Comparison of ENCODE assay signal across 22 cellular contexts in the genomic region with DNA sequence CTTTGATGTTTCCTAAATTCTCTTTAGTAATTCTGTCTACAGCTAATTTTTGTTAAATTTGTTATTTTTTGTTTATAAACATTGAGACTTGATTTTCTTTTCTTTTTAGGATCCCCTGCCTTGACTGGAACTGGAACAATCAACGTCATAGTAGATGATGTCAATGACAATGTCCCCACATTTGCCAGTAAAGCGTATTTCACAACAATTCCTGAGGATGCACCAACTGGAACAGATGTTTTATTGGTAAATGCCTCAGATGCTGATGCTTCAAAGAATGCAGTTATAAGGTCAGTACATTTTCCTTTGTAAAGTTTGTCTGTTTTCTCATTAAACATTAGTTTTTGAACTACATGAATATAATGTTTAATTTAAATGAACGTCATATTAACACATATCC.
DNase-seq lines count a peak whose midpoint lies in the region; ATAC-seq and TF ChIP-seq lines count a peak whose summit lies in the region.
"Had no signal": no experiment of that assay in that cellular context is flagged by ENCODE, and none has a peak within 500 bp of the region (broad histone marks: within the 10 kb centered on the region; RNA-seq: fewer than 3 reads in every experiment).

No MANE protein-coding gene starts in this region.

- intact Hi-C loops in left ventricle myocardium superior (cut with micrococcal nuclease): loop anchor here (10.0 kb wide), 1 partner anchor 119 kb away; a partner anchor contains a TSS

- H3K27ac ChIP-seq in suprapubic skin: peak overlapping the region; percentile 62
- H3K27ac ChIP-seq: tibial nerve had no signal

- H3K4me1 ChIP-seq in suprapubic skin: no peaks in the 10 kb centered on the region
- H3K4me1 ChIP-seq: tibial nerve had no signal

- TF ChIP-seq EP300 in suprapubic skin (IDR thresholded peaks at IDR 0.05): no peak

- H3K9me3 ChIP-seq in suprapubic skin: no peaks in the 10 kb centered on the region
- H3K9me3 ChIP-seq: BLaER1 treated with 17β-estradiol and CSF1 and Interleukin-3, amounts not matched to agents 10 nM and 100 nM; tibial nerve had no signal

- H3K4me3 ChIP-seq in cardiac fibroblast (replicated peaks in 1 of 2; ENCODE audit: low read depth in 2 of 2, low read length in 2 of 2) (no peak overlapping the region), suprapubic skin (no peak overlapping the region)
- H3K4me3 ChIP-seq: BLaER1 treated with 17β-estradiol and CSF1 and Interleukin-3, amounts not matched to agents 10 nM and 100 nM; coronary artery; tibial nerve had no signal

- ATAC-seq in left ventricle myocardium superior (peak; percentile 65), GM18511 (IDR thresholded peaks at IDR 0.05; ENCODE audit: unreplicated experiment) (no peak)
- ATAC-seq: activated CD8-positive, alpha-beta memory T cell treated with anti-CD3 and anti-CD28 coated beads, Interleukin-2, amount 10 ng/mL, durations not matched to agents 7 days and 5 days; HepG2; stimulated activated naive CD8-positive, alpha-beta T cell treated with anti-CD3 and anti-CD28 coated beads, Interleukin-15, Interleukin-2, amounts not matched to agents 100 U/mL and 50 U/mL, for 24 hours had no signal

- TF ChIP-seq POLR2A in suprapubic skin (IDR thresholded peaks at IDR 0.05): no peak

- TF ChIP-seq CTCF in cardiac fibroblast (IDR thresholded peaks at IDR 0.05; ENCODE audit: low read depth, low read length): no peak
- no peak for TF ChIP-seq CTCF in suprapubic skin (IDR thresholded peaks at IDR 0.05)

- H3K36me3 ChIP-seq in suprapubic skin: no peaks in the 10 kb centered on the region
- H3K36me3 ChIP-seq: BLaER1 treated with 17β-estradiol and CSF1 and Interleukin-3, amounts not matched to agents 10 nM and 100 nM had no signal

- DNase-seq in GM04503 (ENCODE audit: low read depth): peak; percentile 11
- peak; percentile 86 to 90 for DNase-seq in cardiac fibroblast (ENCODE audit: low read depth in 2 of 2)
- no peak for DNase-seq in left ventricle myocardium superior
- DNase-seq in suprapubic skin (ENCODE audit: low spot score in 2 of 2): no peak
- DNase-seq in cerebellum (ENCODE audit: low spot score): no peak
- no peak for DNase-seq in dedifferentiated amniotic fluid mesenchymal stem cell (ENCODE audit: extremely low spot score)
- DNase-seq: activated CD4-positive, alpha-beta T cell treated with anti-CD3 and anti-CD28 coated beads for 48 hours; activated CD8-positive, alpha-beta memory T cell treated with anti-CD3 and anti-CD28 coated beads, Interleukin-2, amount 10 ng/mL, durations not matched to agents 7 days and 5 days; GOT3; MM.1S; NCI-H1694 treated with DMSO at 0.1 percent for 48 hours; NCI-H774; OCI-M1; SHP77 treated with DMSO at 0.1 percent for 48 hours; stimulated activated CD4-positive, alpha-beta T cell treated with anti-CD3 and anti-CD28 coated beads, Interleukin-2, amount 100 ng/mL, for 48 hours; stimulated activated naive CD8-positive, alpha-beta T cell treated with anti-CD3 and anti-CD28 coated beads, Interleukin-15, Interleukin-2, amounts not matched to agents 100 U/mL and 50 U/mL, for 24 hours; T-helper 1 cell had no signal

- no peaks in the 10 kb centered on the region for H3K27me3 ChIP-seq in suprapubic skin
- H3K27me3 ChIP-seq: BLaER1 treated with 17β-estradiol and CSF1 and Interleukin-3, amounts not matched to agents 10 nM and 100 nM; tibial nerve had no signal

- 77% methylated on average over 3 of the region's 3 CpGs for WGBS in suprapubic skin

Comparison
In these comparisons a context has a peak if more than half of its experiments do, and no peak if none do; other contexts are left out.
1. DNase-seq: peak in GM04503 (single experiment) and cardiac fibroblast (2 of 2); none in left ventricle myocardium superior (single experiment), suprapubic skin (0 of 2), cerebellum (single experiment) and dedifferentiated amniotic fluid mesenchymal stem cell (single experiment).